In the genomic region with DNA sequence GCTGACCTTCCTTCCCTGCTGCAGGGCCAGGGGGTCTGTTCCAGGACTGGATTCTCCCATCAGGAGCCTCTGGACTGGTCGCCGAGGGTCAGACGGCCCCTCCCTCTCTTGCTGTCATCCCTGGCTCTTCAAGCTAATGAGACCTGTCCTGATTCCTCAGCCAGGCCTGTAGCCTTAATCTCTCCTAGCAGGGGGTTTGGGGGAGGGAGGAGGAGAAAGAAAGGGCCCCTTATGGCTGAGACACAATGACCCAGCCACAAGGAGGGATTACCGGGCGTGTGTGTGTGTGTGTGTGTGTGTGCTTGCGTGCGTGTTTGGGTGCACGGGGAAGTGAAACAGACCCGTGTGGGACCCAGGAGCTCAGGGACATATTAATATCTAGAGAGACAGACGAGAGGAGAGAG, we compare ENCODE assay signal across 16 cellular contexts. TPM values are rescaled to one million over a fixed set of nuclear protein-coding genes. Genes with fewer than 3 reads are reported as not detected.
DNase-seq lines count a peak whose midpoint lies in the region; TF ChIP-seq lines count a peak whose summit lies in the region.
"Had no signal": no experiment of that assay in that cellular context is flagged by ENCODE, and none has a peak within 500 bp of the region (broad histone marks: within the 10 kb centered on the region; RNA-seq: fewer than 3 reads in every experiment).

No MANE protein-coding gene starts in this region.

- no peak overlapping the region for H3K4me3 Mint-ChIP-seq in glutamatergic neuron (ENCODE audit: unreplicated experiment)

- H3K36me3 ChIP-seq in H7 (replicated peaks; ENCODE audit: control insufficient read depth, insufficient read depth, low read length) (no peaks in the 10 kb centered on the region), esophagus muscularis mucosa (no peaks in the 10 kb centered on the region)

- intact Hi-C loops in esophagus muscularis mucosa (cut with DNase I), result no loop called here

- no peaks in the 10 kb centered on the region for H3K36me3 Mint-ChIP-seq in glutamatergic neuron (ENCODE audit: unreplicated experiment)

- H3K4me1 ChIP-seq in esophagus muscularis mucosa, result no peaks in the 10 kb centered on the region

- 24% methylated on average over 10 of the region's 10 CpGs for WGBS in esophagus muscularis mucosa

- H3K27me3 ChIP-seq in H7 (ENCODE audit: control insufficient read depth, insufficient read depth, low read length) (no peaks in the 10 kb centered on the region), esophagus muscularis mucosa (peaks cover 0 to 65% (median 0%) of the 10 kb centered on the region in 4 donors)

- H3K9me3 Mint-ChIP-seq in glutamatergic neuron (ENCODE audit: unreplicated experiment), result peaks cover 4% of the 10 kb centered on the region

- H3K27me3 Mint-ChIP-seq in glutamatergic neuron (ENCODE audit: unreplicated experiment), result peaks cover 10% of the 10 kb centered on the region

- TF ChIP-seq CTCF in glutamatergic neuron (IDR thresholded peaks at IDR 0.05; ENCODE audit: partially characterized antibody, unreplicated experiment), result no peak
- no peak for TF ChIP-seq CTCF in esophagus muscularis mucosa (IDR thresholded peaks at IDR 0.05)

- no peak for TF ChIP-seq EP300 in esophagus muscularis mucosa (IDR thresholded peaks at IDR 0.05)

- H3K9me3 ChIP-seq in esophagus muscularis mucosa, result no peaks in the 10 kb centered on the region

- peak overlapping the region; percentile 62 for H3K27ac Mint-ChIP-seq in glutamatergic neuron (ENCODE audit: unreplicated experiment)

- DNase-seq in H7 (peak; percentile 86), NCI-H82 treated with DMSO at 0.1 percent for 48 hours (lab: John Stamatoyannopoulos, UW; ENCODE audit: unreplicated experiment) (peak; percentile 97), glutamatergic neuron (no peak), retina (peak; percentile 81), kidney tubule cell (ENCODE audit: low spot score) (no peak), esophagus muscularis mucosa (ENCODE audit: extremely low spot score) (no peak), RPMI8226 (no peak)
- DNase-seq: activated effector memory CD4-positive, alpha-beta T cell treated with anti-CD3 and anti-CD28 coated beads, Interleukin-2, amount 50 U/mL, for 16 hours; dorsolateral prefrontal cortex; hypothalamus; naive thymus-derived CD4-positive, alpha-beta T cell; NCI-H1417 treated with DMSO at 0.1 percent for 48 hours; NCI-H345; PC-9 had no signal

- H3K4me3 ChIP-seq in H7 (ENCODE audit: insufficient read depth, low read depth, low read length) (no peak overlapping the region), esophagus muscularis mucosa (no peak overlapping the region)
- H3K4me3 ChIP-seq: dorsolateral prefrontal cortex, PC-9 had no signal

- H3K27ac ChIP-seq in esophagus muscularis mucosa (replicated peaks in 1 of 4), result no peak overlapping the region
- H3K27ac ChIP-seq: dorsolateral prefrontal cortex, PC-9 had no signal

- peaks cover 8% of the 10 kb centered on the region for H3K4me1 Mint-ChIP-seq in glutamatergic neuron (ENCODE audit: low read depth, unreplicated experiment)

- no peak for TF ChIP-seq POLR2A in esophagus muscularis mucosa (IDR thresholded peaks at IDR 0.05; ENCODE audit: low read depth)

RNA-seq across cellular contexts. Expression of gene CRX, which starts 1.9 kb away (rescaled TPM):
- total RNA-seq in H7 (2014; rRNA removed; shearing (Covaris generic)), result 0.07 and 0.63 TPM in 2 replicates
- total RNA-seq in glutamatergic neuron (ENCODE audit: unreplicated experiment) (not detected), esophagus muscularis mucosa (not detected)
- total RNA-seq: fibroblast of lung; lower leg skin; naive thymus-derived CD4-positive, alpha-beta T cell; PC-9 had no signal

RNA-seq across cellular contexts. Expression of gene TPRX1, which starts 15.5 kb away (rescaled TPM):
- not detected in 2 replicates for total RNA-seq in H7 (2014; rRNA removed; shearing (Covaris generic))
- total RNA-seq in glutamatergic neuron (ENCODE audit: unreplicated experiment), result not detected
- not detected for total RNA-seq in esophagus muscularis mucosa
- total RNA-seq: dorsolateral prefrontal cortex; fibroblast of lung; lower leg skin; naive thymus-derived CD4-positive, alpha-beta T cell; PC-9 had no signal

RNA-seq across cellular contexts. Expression of gene TPRX2, which starts 39.2 kb away (rescaled TPM):
- not detected in 2 replicates for total RNA-seq in H7 (2014; rRNA removed; shearing (Covaris generic))
- total RNA-seq in glutamatergic neuron (ENCODE audit: unreplicated experiment) (not detected), esophagus muscularis mucosa (not detected)
- total RNA-seq: dorsolateral prefrontal cortex; fibroblast of lung; lower leg skin; naive thymus-derived CD4-positive, alpha-beta T cell; PC-9 had no signal

RNA-seq across cellular contexts. Expression of gene SELENOW, which starts 41.3 kb away (rescaled TPM):
- 752 and 1,115 TPM in 2 replicates for total RNA-seq in H7 (2014; rRNA removed; shearing (Covaris generic))
- 291 TPM for total RNA-seq in glutamatergic neuron (ENCODE audit: unreplicated experiment)
- 1,000 to 10,000 TPM; 1,363 to 1,667 (median 1,434) TPM for total RNA-seq in esophagus muscularis mucosa

Comparison
In these comparisons a context has a peak if more than half of its experiments do, and no peak if none do; other contexts are left out.
1. DNase-seq: peak in H7 (single experiment), NCI-H82 treated with DMSO at 0.1 percent for 48 hours (single experiment) and retina (single experiment); none in glutamatergic neuron (single experiment), kidney tubule cell (single experiment), esophagus muscularis mucosa (single experiment) and RPMI8226 (single experiment).